In the genomic region with DNA sequence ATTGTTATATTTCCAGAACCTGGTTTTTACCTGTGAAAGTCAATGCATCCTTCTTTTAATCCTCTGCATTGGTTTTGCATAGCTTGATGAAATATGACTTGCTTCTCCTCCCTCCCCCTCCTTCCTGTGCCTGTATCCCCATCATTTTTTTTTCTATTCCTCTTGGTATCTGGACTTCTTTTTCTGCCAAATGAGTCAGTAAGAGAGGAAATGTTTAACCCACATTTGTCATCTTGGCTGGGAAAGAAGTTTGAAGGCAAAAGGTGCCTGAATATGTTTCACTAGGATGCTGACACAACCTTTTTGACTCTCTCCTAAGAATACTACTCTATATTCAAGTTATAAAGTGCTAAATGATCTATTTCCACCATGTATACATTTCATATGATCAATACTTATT, we compare ENCODE assay signal across 16 cellular contexts. TPM values are rescaled to one million over a fixed set of nuclear protein-coding genes. Genes with fewer than 3 reads are reported as not detected.
DNase-seq lines count a peak whose midpoint lies in the region; ATAC-seq and TF ChIP-seq lines count a peak whose summit lies in the region.
"Had no signal": no experiment of that assay in that cellular context is flagged by ENCODE, and none has a peak within 500 bp of the region (broad histone marks: within the 10 kb centered on the region; RNA-seq: fewer than 3 reads in every experiment).

No MANE protein-coding gene starts in this region.

- no peaks in the 10 kb centered on the region for H3K79me2 ChIP-seq in fibroblast of lung (ENCODE audit: control insufficient read depth, insufficient read depth, low read length)

- no peak overlapping the region for H3K4me3 ChIP-seq in fibroblast of lung (replicated peaks in 1 of 4; ENCODE audit: control extremely low read depth in 1 of 4, insufficient read depth in 1 of 4, low read depth in 3 of 4, low read length in 4 of 4)
- no peak overlapping the region for H3K4me3 ChIP-seq in effector memory CD4-positive, alpha-beta T cell (ENCODE audit: insufficient read depth, low read depth, low read length, poor library complexity, severe bottlenecking)
- H3K4me3 ChIP-seq: left ventricle myocardium inferior, SJCRH30 had no signal

- no peak overlapping the region for H3K27ac ChIP-seq in fibroblast of lung (ENCODE audit: insufficient read depth, low read length)
- no peak overlapping the region for H3K27ac ChIP-seq in effector memory CD4-positive, alpha-beta T cell (ENCODE audit: insufficient read depth, low read length, poor library complexity, severe bottlenecking)
- H3K27ac ChIP-seq: left ventricle myocardium inferior, SJCRH30 had no signal

- H4K20me1 ChIP-seq in fibroblast of lung (ENCODE audit: control insufficient read depth, extremely low read depth, insufficient read depth, low read length) = no peaks in the 10 kb centered on the region

- peak; percentile 50 for ATAC-seq in SK-N-SH treated with all-trans-retinoic acid at 6 μM for 48 hours

- no peaks in the 10 kb centered on the region for H3K9me3 Mint-ChIP-seq in activated naive CD4-positive, alpha-beta T cell treated with anti-CD3 and anti-CD28 coated beads, Interleukin-2, amount 10 ng/mL, durations not matched to agents 7 days and 5 days
- H3K9me3 Mint-ChIP-seq: brain; CD4-positive, alpha-beta T cell; naive B cell had no signal

- no peaks in the 10 kb centered on the region for H3K27me3 ChIP-seq in fibroblast of lung (ENCODE audit: control insufficient read depth, insufficient read depth, low read length)
- H3K27me3 ChIP-seq in effector memory CD4-positive, alpha-beta T cell (replicated peaks; ENCODE audit: control insufficient read depth, insufficient read depth, low read length, poor library complexity, severe bottlenecking) = no peaks in the 10 kb centered on the region
- H3K27me3 ChIP-seq: SJCRH30 had no signal

- H3K4me2 ChIP-seq in fibroblast of lung (ENCODE audit: extremely low read depth, insufficient read depth, low read length) = no peak overlapping the region

- H3K36me3 Mint-ChIP-seq in activated naive CD4-positive, alpha-beta T cell treated with anti-CD3 and anti-CD28 coated beads, Interleukin-2, amount 10 ng/mL, durations not matched to agents 7 days and 5 days = peaks cover 17% of the 10 kb centered on the region
- H3K36me3 Mint-ChIP-seq: brain, naive B cell had no signal

- peaks cover 48% of the 10 kb centered on the region for H3K27me3 Mint-ChIP-seq in activated naive CD4-positive, alpha-beta T cell treated with anti-CD3 and anti-CD28 coated beads, Interleukin-2, amount 10 ng/mL, durations not matched to agents 7 days and 5 days
- H3K27me3 Mint-ChIP-seq: naive B cell had no signal

- H3K4me3 Mint-ChIP-seq in activated naive CD4-positive, alpha-beta T cell treated with anti-CD3 and anti-CD28 coated beads, Interleukin-2, amount 10 ng/mL, durations not matched to agents 7 days and 5 days = no peak overlapping the region
- H3K4me3 Mint-ChIP-seq: brain; CD4-positive, alpha-beta T cell; naive B cell had no signal

- TF ChIP-seq CTCF in fibroblast of lung (conservative IDR thresholded peaks at IDR 0.05 in 1 of 2, IDR thresholded peaks at IDR 0.05 in 1 of 2; ENCODE audit: low read depth in 1 of 2, low read length in 2 of 2) = no peak

- H3K9ac ChIP-seq in fibroblast of lung (ENCODE audit: insufficient read depth, low read length) = no peak overlapping the region

- H3K9me3 ChIP-seq in fibroblast of lung (ENCODE audit: control insufficient read depth, insufficient read depth, low read depth, low read length) = no peaks in the 10 kb centered on the region
- H3K9me3 ChIP-seq in effector memory CD4-positive, alpha-beta T cell (ENCODE audit: control insufficient read depth, low read length) = no peaks in the 10 kb centered on the region
- H3K9me3 ChIP-seq: left ventricle myocardium inferior, SJCRH30 had no signal

- no peak overlapping the region for H2AFZ ChIP-seq in fibroblast of lung (ENCODE audit: low read length)

- peaks cover 67% of the 10 kb centered on the region for H3K4me1 Mint-ChIP-seq in activated naive CD4-positive, alpha-beta T cell treated with anti-CD3 and anti-CD28 coated beads, Interleukin-2, amount 10 ng/mL, durations not matched to agents 7 days and 5 days
- H3K4me1 Mint-ChIP-seq: brain had no signal

- CTCF ChIA-PET in activated naive CD4-positive, alpha-beta T cell treated with anti-CD3 and anti-CD28 coated beads, Interleukin-2, amount 10 ng/mL, durations not matched to agents 7 days and 5 days (lab: Charles Lee) = interaction anchor here (1.4 kb wide), 1 partner anchor 75 kb away, joined by 4 read pairs; no protein-coding TSS in a partner anchor

- DNase-seq in GM03348 (ENCODE audit: low spot score) = peak; percentile 65
- peak; percentile 84 to 94 for DNase-seq in fibroblast of lung (ENCODE audit: low read depth in 2 of 2)
- DNase-seq in pulmonary artery endothelial cell (ENCODE audit: low read depth, low spot score) = peak; percentile 63
- no peak for DNase-seq in effector memory CD4-positive, alpha-beta T cell
- DNase-seq in activated naive CD4-positive, alpha-beta T cell treated with anti-CD3 and anti-CD28 coated beads, Interleukin-2, amount 10 ng/mL, durations not matched to agents 7 days and 5 days = no peak
- no peak for DNase-seq in cerebellum (ENCODE audit: low spot score)
- no peak for DNase-seq in NCI-H2227 (lab: John Stamatoyannopoulos, UW; ENCODE audit: unreplicated experiment)
- DNase-seq: activated effector memory CD4-positive, alpha-beta T cell treated with Interleukin-2 at 50 U/mL for 16 hours; CD4-positive, alpha-beta T cell; hippocampal formation; left ventricle myocardium inferior; naive B cell had no signal

- H3K27ac Mint-ChIP-seq in activated naive CD4-positive, alpha-beta T cell treated with anti-CD3 and anti-CD28 coated beads, Interleukin-2, amount 10 ng/mL, durations not matched to agents 7 days and 5 days = no peak overlapping the region
- H3K27ac Mint-ChIP-seq: brain; CD4-positive, alpha-beta T cell; naive B cell had no signal

- H3K4me1 ChIP-seq in fibroblast of lung (ENCODE audit: control insufficient read depth, extremely low read depth, insufficient read depth, low read length) = peaks cover 21% of the 10 kb centered on the region
- peaks cover 11% of the 10 kb centered on the region for H3K4me1 ChIP-seq in effector memory CD4-positive, alpha-beta T cell (ENCODE audit: control insufficient read depth, insufficient read depth, low read length, poor library complexity, severe bottlenecking)
- H3K4me1 ChIP-seq: left ventricle myocardium inferior had no signal

- no peaks in the 10 kb centered on the region for H3K36me3 ChIP-seq in fibroblast of lung (ENCODE audit: control insufficient read depth, insufficient read depth, low read length)
- no peaks in the 10 kb centered on the region for H3K36me3 ChIP-seq in effector memory CD4-positive, alpha-beta T cell (ENCODE audit: control insufficient read depth, insufficient read depth, low read length)
- H3K36me3 ChIP-seq: left ventricle myocardium inferior had no signal

TF ChIP-seq in SK-N-SH treated with all-trans-retinoic acid at 6 μM for 48 hours, 23 proteins besides CTCF, POLR2A, EP300 and RAD21:
- TF ChIP-seq, protein P1, sequence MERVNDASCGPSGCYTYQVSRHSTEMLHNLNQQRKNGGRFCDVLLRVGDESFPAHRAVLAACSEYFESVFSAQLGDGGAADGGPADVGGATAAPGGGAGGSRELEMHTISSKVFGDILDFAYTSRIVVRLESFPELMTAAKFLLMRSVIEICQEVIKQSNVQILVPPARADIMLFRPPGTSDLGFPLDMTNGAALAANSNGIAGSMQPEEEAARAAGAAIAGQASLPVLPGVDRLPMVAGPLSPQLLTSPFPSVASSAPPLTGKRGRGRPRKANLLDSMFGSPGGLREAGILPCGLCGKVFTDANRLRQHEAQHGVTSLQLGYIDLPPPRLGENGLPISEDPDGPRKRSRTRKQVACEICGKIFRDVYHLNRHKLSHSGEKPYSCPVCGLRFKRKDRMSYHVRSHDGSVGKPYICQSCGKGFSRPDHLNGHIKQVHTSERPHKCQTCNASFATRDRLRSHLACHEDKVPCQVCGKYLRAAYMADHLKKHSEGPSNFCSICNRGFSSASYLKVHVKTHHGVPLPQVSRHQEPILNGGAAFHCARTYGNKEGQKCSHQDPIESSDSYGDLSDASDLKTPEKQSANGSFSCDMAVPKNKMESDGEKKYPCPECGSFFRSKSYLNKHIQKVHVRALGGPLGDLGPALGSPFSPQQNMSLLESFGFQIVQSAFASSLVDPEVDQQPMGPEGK (CRISPR knock-in tag; IDR thresholded peaks at IDR 0.05; ENCODE audit: borderline replicate concordance) = no peak
- no peak for TF ChIP-seq BACH2 (CRISPR knock-in tag; IDR thresholded peaks at IDR 0.05; ENCODE audit: borderline replicate concordance)
- TF ChIP-seq ZNF565 (CRISPR knock-in tag; conservative IDR thresholded peaks at IDR 0.05; ENCODE audit: low read depth) = no peak
- TF ChIP-seq TCF4 (CRISPR knock-in tag; IDR thresholded peaks at IDR 0.05; ENCODE audit: borderline replicate concordance) = no peak
- no peak for TF ChIP-seq ZNF70 (CRISPR knock-in tag; IDR thresholded peaks at IDR 0.05)
- TF ChIP-seq CSDC2 (CRISPR knock-in tag; IDR thresholded peaks at IDR 0.05) = no peak
- TF ChIP-seq ARNTL (CRISPR knock-in tag; IDR thresholded peaks at IDR 0.05; ENCODE audit: borderline replicate concordance, low read depth) = no peak

RNA-seq across cellular contexts. Expression of gene CDKN2B, which starts 35.5 kb away (rescaled TPM):
- total RNA-seq in fibroblast of lung = 29.0 and 44.9 TPM in 2 replicates
- polyA plus RNA-seq in fibroblast of lung = 13.8 and 22.6 TPM in 2 replicates
- 10.8 and 18.3 TPM in 2 replicates for polyA plus RNA-seq in fibroblast of lung (2012)
- 6.2 and 14.0 TPM in 2 replicates for polyA minus RNA-seq in fibroblast of lung (ENCODE audit: low replicate concordance)
- total RNA-seq in pulmonary artery endothelial cell = 2.3 and 3.5 TPM in 2 replicates
- total RNA-seq in cerebellum = 0.09 TPM
- total RNA-seq: CD4-positive, alpha-beta T cell had no signal

RNA-seq across cellular contexts. Expression of gene CDKN2B-AS1, which starts 50.0 kb away (rescaled TPM):
- total RNA-seq in fibroblast of lung (3.9 and 7.6 TPM in 2 replicates), pulmonary artery endothelial cell (0.39 and 0.66 TPM in 2 replicates), cerebellum (not detected)
- polyA plus RNA-seq in fibroblast of lung = 1.1 and 1.7 TPM in 2 replicates
- 1.0 and 1.1 TPM in 2 replicates for polyA plus RNA-seq in fibroblast of lung (2012)
- polyA minus RNA-seq in fibroblast of lung (ENCODE audit: low replicate concordance) = not detected in 2 replicates
- total RNA-seq: G401 had no signal

RNA-seq across cellular contexts. Expression of gene CDKN2A, which starts 50.4 kb away (rescaled TPM):
- total RNA-seq in fibroblast of lung (10.8 and 19.2 TPM in 2 replicates), pulmonary artery endothelial cell (2.0 and 6.9 TPM in 2 replicates), cerebellum (not detected)
- 23.5 and 25.3 TPM in 2 replicates for polyA plus RNA-seq in fibroblast of lung
- polyA plus RNA-seq in fibroblast of lung (2012) = 39.9 and 45.5 TPM in 2 replicates
- 4.9 and 13.2 TPM in 2 replicates for polyA minus RNA-seq in fibroblast of lung (ENCODE audit: low replicate concordance)

Comparison
In these comparisons a context has a peak if more than half of its experiments do, and no peak if none do; other contexts are left out.
1. DNase-seq: peak in GM03348 (single experiment), fibroblast of lung (2 of 2) and pulmonary artery endothelial cell (single experiment); none in effector memory CD4-positive, alpha-beta T cell (0 of 3), activated naive CD4-positive, alpha-beta T cell treated with anti-CD3 and anti-CD28 coated beads, Interleukin-2, amount 10 ng/mL, durations not matched to agents 7 days and 5 days (single experiment), cerebellum (single experiment) and NCI-H2227 (single experiment).